8 cellular contexts compared by ENCODE assay signal in genomic region chr1:30911061-30911954, GRCh38. TPM values are rescaled to one million over a fixed set of nuclear protein-coding genes. Genes with fewer than 3 reads are reported as not detected.
A peak's percentile ranks its signal among the peaks of the same experiment; 100 is the strongest.
DNase-seq lines count a peak whose midpoint lies in the region; ATAC-seq and TF ChIP-seq lines count a peak whose summit lies in the region.

No MANE protein-coding gene starts in this region.

- H3K27ac Mint-ChIP-seq in activated naive CD8-positive, alpha-beta T cell treated with anti-CD3 and anti-CD28 coated beads, Interleukin-2, amount 10 ng/mL, durations not matched to agents 7 days and 5 days: peak overlapping the region; percentile 42

- no peak overlapping the region for H3K27ac ChIP-seq in RWPE1
- H3K27ac ChIP-seq in trophoblast cell (ENCODE audit: low read depth, low read length): no peak overlapping the region

- H3K4me3 ChIP-seq in MG63 (no peak overlapping the region), trophoblast cell (ENCODE audit: low read depth, low read length) (no peak overlapping the region)

- no peak overlapping the region for H3K4me2 ChIP-seq in trophoblast cell (ENCODE audit: low read length)

- peaks cover 37 to 43% of the 10 kb centered on the region in 2 experiments for H3K4me1 ChIP-seq in trophoblast cell (ENCODE audit: control insufficient read depth in 1 of 2, insufficient read depth in 2 of 2, low read length in 2 of 2)

- no peak overlapping the region for H4K12ac ChIP-seq in trophoblast cell (ENCODE audit: low read depth, low read length)

- H3K18ac ChIP-seq in trophoblast cell (ENCODE audit: low read length): no peak overlapping the region

- no peaks in the 10 kb centered on the region for H3K9me3 Mint-ChIP-seq in activated naive CD8-positive, alpha-beta T cell treated with anti-CD3 and anti-CD28 coated beads, Interleukin-2, amount 10 ng/mL, durations not matched to agents 7 days and 5 days

- CTCF ChIA-PET in RWPE1 (lab: Yijun Ruan, JAX): interaction anchor here (0.5 to 7.8 kb wide), 35 partner anchors 8 to 1380 kb away, joined by 3 to 186 read pairs (median 4); partner anchors contain the start of gene HDAC1

- H3K27me3 Mint-ChIP-seq in activated naive CD8-positive, alpha-beta T cell treated with anti-CD3 and anti-CD28 coated beads, Interleukin-2, amount 10 ng/mL, durations not matched to agents 7 days and 5 days: peaks cover 43% of the 10 kb centered on the region

- no peak overlapping the region for H3K14ac ChIP-seq in trophoblast cell (ENCODE audit: low read length)

- peak overlapping the region; percentile 67 for H2BK12ac ChIP-seq in trophoblast cell (ENCODE audit: low read length)

- H4K8ac ChIP-seq in trophoblast cell (ENCODE audit: low read depth, low read length): no peak overlapping the region

- H3K23ac ChIP-seq in trophoblast cell (ENCODE audit: low read length): no peak overlapping the region

- peak overlapping the region; percentile 9 for H2BK120ac ChIP-seq in trophoblast cell (ENCODE audit: insufficient read depth, low read length, poor library complexity)

- no peak overlapping the region for H3K9ac ChIP-seq in trophoblast cell (ENCODE audit: low read length)

- H3K36me3 Mint-ChIP-seq in activated naive CD8-positive, alpha-beta T cell treated with anti-CD3 and anti-CD28 coated beads, Interleukin-2, amount 10 ng/mL, durations not matched to agents 7 days and 5 days: no peaks in the 10 kb centered on the region

- peak overlapping the region; percentile 7 for H2AK5ac ChIP-seq in trophoblast cell (ENCODE audit: low read length)

- POLR2A ChIA-PET in RWPE1 (lab: Yijun Ruan, JAX; ENCODE audit: low non-redundant PET): interaction anchor here (0.5 kb wide), 1 partner anchor 696 kb away, joined by 3 read pairs; no protein-coding TSS in a partner anchor
- POLR2A ChIA-PET in activated naive CD8-positive, alpha-beta T cell treated with anti-CD3 and anti-CD28 coated beads, Interleukin-2, amount 10 ng/mL, durations not matched to agents 7 days and 5 days (lab: Charles Lee): no interaction called here

- no peak overlapping the region for H3K4ac ChIP-seq in trophoblast cell (ENCODE audit: low read depth, low read length)

- no CpG with 5 or more reads among the region's 9 CpGs for WGBS in trophoblast cell (ENCODE audit: extremely low coverage, insufficient coverage, insufficient read length)

- peaks cover 11% of the 10 kb centered on the region for H3K79me2 ChIP-seq in trophoblast cell (ENCODE audit: control insufficient read depth, insufficient read depth, low read length, poor library complexity)

- H3K9me3 ChIP-seq in MG63: no peaks in the 10 kb centered on the region
- H3K9me3 ChIP-seq in trophoblast cell (ENCODE audit: insufficient read depth, low read depth, low read length): no peaks in the 10 kb centered on the region

- TF ChIP-seq CTCF in RWPE1 (conservative IDR thresholded peaks at IDR 0.05; ENCODE audit: low read depth): peak; percentile 84

- H3K4me3 Mint-ChIP-seq in activated naive CD8-positive, alpha-beta T cell treated with anti-CD3 and anti-CD28 coated beads, Interleukin-2, amount 10 ng/mL, durations not matched to agents 7 days and 5 days: no peak overlapping the region

- no peaks in the 10 kb centered on the region for H3K36me3 ChIP-seq in MG63
- H3K36me3 ChIP-seq in trophoblast cell (ENCODE audit: control insufficient read depth in 1 of 2, insufficient read depth in 2 of 2, low read length in 2 of 2): no peaks in the 10 kb centered on the region

- no peaks in the 10 kb centered on the region for H3K27me3 ChIP-seq in MG63
- no peaks in the 10 kb centered on the region for H3K27me3 ChIP-seq in trophoblast cell (ENCODE audit: insufficient read depth, low read length)

- peaks cover 32% of the 10 kb centered on the region for H3K79me1 ChIP-seq in trophoblast cell (ENCODE audit: low read length)

- DNase-seq in ELR (ENCODE audit: low read depth) (peak; percentile 85), MG63 (peak; percentile 70), RWPE1 (ENCODE audit: low spot score) (peak; percentile 86), head of caudate nucleus (peak; percentile 82 to 95 (median 88)), trophoblast cell (peak; percentile 84 to 86)
- peak; percentile 58 for DNase-seq in activated naive CD8-positive, alpha-beta T cell treated with anti-CD3 and anti-CD28 coated beads, Interleukin-2, amount 10 ng/mL, durations not matched to agents 7 days and 5 days

- intact Hi-C loops in head of caudate nucleus (cut with DNase I): loop anchor here (1.0 to 5.0 kb wide), 3 partner anchors 110 to 193 kb away; no protein-coding TSS in a partner anchor

- no peak overlapping the region for H2AFZ ChIP-seq in trophoblast cell (ENCODE audit: insufficient read depth, low read length, poor library complexity)

- ATAC-seq in activated naive CD8-positive, alpha-beta T cell treated with anti-CD3 and anti-CD28 coated beads, Interleukin-2, amount 10 ng/mL, durations not matched to agents 7 days and 5 days (ENCODE audit: low read depth): peak; percentile 26
- no peak for ATAC-seq in GM18909 (IDR thresholded peaks at IDR 0.05; ENCODE audit: poor library complexity, unreplicated experiment)
- no peak for ATAC-seq in HG03571 (IDR thresholded peaks at IDR 0.05; ENCODE audit: unreplicated experiment)

- peak overlapping the region; percentile 13 for H2BK5ac ChIP-seq in trophoblast cell (ENCODE audit: low read depth, low read length, poor library complexity)

- H4K91ac ChIP-seq in trophoblast cell (ENCODE audit: low read depth, low read length): peak overlapping the region; percentile 29

- peaks cover 8% of the 10 kb centered on the region for H3K4me1 Mint-ChIP-seq in activated naive CD8-positive, alpha-beta T cell treated with anti-CD3 and anti-CD28 coated beads, Interleukin-2, amount 10 ng/mL, durations not matched to agents 7 days and 5 days

RNA-seq across cellular contexts. Expression of gene SDC3, which starts 2.8 kb away (rescaled TPM):
- 12.1 and 12.3 TPM in 2 replicates for total RNA-seq in MG63 (2014; rRNA removed; shearing (Covaris generic); ENCODE audit: low replicate concordance)
- under 1 TPM; 0.51 to 0.55 TPM for total RNA-seq in activated naive CD8-positive, alpha-beta T cell treated with anti-CD3 and anti-CD28 coated beads, Interleukin-2, amount 10 ng/mL, durations not matched to agents 7 days and 5 days
- 64.9 and 65.2 TPM in 2 replicates for polyA plus RNA-seq in trophoblast cell (2013)
